In the genomic region with DNA sequence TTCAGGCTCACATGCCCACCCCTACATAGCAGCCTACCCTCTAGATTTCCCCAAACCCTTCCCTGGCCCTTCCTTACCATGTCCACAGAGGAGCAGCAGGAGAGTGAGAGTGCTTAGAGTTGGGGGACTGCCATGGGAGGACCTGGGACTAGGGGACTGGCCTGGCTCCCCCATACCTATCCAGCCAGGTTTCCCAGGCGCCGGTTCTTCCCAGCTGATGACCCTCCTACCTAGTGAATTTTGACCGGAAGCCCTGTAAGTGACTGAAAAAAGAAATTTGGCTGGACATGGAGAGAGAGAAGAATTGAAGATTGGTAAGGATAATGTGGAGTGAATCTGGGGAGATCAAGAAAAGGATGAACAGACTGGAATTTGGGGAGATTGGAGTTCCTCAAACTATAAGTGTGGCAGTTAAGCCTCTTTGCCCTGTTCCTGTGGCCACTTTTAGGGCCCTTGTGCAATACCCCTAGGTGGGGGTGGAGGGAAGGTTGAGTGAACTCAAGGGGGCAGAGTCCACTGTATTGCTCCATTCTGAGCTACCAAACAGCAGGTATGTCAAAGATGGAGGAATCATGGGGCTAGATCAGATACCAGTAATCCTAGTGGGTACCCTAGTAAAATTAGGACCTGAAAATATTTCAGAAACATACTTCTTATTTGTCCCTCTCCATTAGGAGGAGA, we compare ENCODE assay signal across 1 cellular context.
TF ChIP-seq lines count a peak whose summit lies in the region.

No MANE protein-coding gene starts in this region.

TF ChIP-seq in SK-N-SH treated with all-trans-retinoic acid at 6 μM for 48 hours, 23 proteins besides CTCF, POLR2A, EP300 and RAD21:
- TF ChIP-seq RARB (CRISPR knock-in tag; IDR thresholded peaks at IDR 0.05) (no peak), ZNF8 (CRISPR knock-in tag; IDR thresholded peaks at IDR 0.05) (no peak), TCF4 (CRISPR knock-in tag; IDR thresholded peaks at IDR 0.05; ENCODE audit: borderline replicate concordance) (no peak), SNAI2 (CRISPR knock-in tag; IDR thresholded peaks at IDR 0.05) (no peak), OSR1 (CRISPR knock-in tag; IDR thresholded peaks at IDR 0.05) (no peak), CSDC2 (CRISPR knock-in tag; IDR thresholded peaks at IDR 0.05) (no peak), ZNF565 (CRISPR knock-in tag; conservative IDR thresholded peaks at IDR 0.05; ENCODE audit: low read depth) (no peak), GLIS3 (CRISPR knock-in tag; IDR thresholded peaks at IDR 0.05) (no peak), TSHZ2 (CRISPR knock-in tag; IDR thresholded peaks at IDR 0.05) (no peak), ZFP3 (CRISPR knock-in tag; IDR thresholded peaks at IDR 0.05) (no peak), BACH2 (CRISPR knock-in tag; IDR thresholded peaks at IDR 0.05; ENCODE audit: borderline replicate concordance) (no peak), ZC3H10 (CRISPR knock-in tag; IDR thresholded peaks at IDR 0.05) (no peak), ZFP30 (CRISPR knock-in tag; IDR thresholded peaks at IDR 0.05) (no peak)
- TF ChIP-seq, protein P1, sequence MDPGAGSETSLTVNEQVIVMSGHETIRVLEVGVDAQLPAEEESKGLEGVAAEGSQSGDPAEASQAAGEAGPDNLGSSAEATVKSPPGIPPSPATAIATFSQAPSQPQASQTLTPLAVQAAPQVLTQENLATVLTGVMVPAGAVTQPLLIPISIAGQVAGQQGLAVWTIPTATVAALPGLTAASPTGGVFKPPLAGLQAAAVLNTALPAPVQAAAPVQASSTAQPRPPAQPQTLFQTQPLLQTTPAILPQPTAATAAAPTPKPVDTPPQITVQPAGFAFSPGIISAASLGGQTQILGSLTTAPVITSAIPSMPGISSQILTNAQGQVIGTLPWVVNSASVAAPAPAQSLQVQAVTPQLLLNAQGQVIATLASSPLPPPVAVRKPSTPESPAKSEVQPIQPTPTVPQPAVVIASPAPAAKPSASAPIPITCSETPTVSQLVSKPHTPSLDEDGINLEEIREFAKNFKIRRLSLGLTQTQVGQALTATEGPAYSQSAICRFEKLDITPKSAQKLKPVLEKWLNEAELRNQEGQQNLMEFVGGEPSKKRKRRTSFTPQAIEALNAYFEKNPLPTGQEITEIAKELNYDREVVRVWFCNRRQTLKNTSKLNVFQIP (CRISPR knock-in tag; IDR thresholded peaks at IDR 0.05; ENCODE audit: borderline replicate concordance, low read depth), result no peak
- TF ChIP-seq, protein P2, sequence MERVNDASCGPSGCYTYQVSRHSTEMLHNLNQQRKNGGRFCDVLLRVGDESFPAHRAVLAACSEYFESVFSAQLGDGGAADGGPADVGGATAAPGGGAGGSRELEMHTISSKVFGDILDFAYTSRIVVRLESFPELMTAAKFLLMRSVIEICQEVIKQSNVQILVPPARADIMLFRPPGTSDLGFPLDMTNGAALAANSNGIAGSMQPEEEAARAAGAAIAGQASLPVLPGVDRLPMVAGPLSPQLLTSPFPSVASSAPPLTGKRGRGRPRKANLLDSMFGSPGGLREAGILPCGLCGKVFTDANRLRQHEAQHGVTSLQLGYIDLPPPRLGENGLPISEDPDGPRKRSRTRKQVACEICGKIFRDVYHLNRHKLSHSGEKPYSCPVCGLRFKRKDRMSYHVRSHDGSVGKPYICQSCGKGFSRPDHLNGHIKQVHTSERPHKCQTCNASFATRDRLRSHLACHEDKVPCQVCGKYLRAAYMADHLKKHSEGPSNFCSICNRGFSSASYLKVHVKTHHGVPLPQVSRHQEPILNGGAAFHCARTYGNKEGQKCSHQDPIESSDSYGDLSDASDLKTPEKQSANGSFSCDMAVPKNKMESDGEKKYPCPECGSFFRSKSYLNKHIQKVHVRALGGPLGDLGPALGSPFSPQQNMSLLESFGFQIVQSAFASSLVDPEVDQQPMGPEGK (CRISPR knock-in tag; IDR thresholded peaks at IDR 0.05; ENCODE audit: borderline replicate concordance), result no peak
- TF ChIP-seq, protein P3, sequence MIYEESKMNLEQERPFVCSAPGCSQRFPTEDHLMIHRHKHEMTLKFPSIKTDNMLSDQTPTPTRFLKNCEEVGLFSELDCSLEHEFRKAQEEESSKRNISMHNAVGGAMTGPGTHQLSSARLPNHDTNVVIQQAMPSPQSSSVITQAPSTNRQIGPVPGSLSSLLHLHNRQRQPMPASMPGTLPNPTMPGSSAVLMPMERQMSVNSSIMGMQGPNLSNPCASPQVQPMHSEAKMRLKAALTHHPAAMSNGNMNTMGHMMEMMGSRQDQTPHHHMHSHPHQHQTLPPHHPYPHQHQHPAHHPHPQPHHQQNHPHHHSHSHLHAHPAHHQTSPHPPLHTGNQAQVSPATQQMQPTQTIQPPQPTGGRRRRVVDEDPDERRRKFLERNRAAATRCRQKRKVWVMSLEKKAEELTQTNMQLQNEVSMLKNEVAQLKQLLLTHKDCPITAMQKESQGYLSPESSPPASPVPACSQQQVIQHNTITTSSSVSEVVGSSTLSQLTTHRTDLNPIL (CRISPR knock-in tag; IDR thresholded peaks at IDR 0.05; ENCODE audit: low read depth), result no peak
TF ChIP-seq in SK-N-SH treated with all-trans-retinoic acid at 6 μM for 48 hours: peak in this region for 0.
